9 cellular contexts compared by ENCODE assay signal in genomic region chr9:114276908-114277821, GRCh38. TPM values are rescaled to one million over a fixed set of nuclear protein-coding genes. Genes with fewer than 3 reads are reported as not detected.
A peak's percentile ranks its signal among the peaks of the same experiment; 100 is the strongest.
DNase-seq lines count a peak whose midpoint lies in the region; ATAC-seq and TF ChIP-seq lines count a peak whose summit lies in the region.
"Had no signal": no experiment of that assay in that cellular context is flagged by ENCODE, and none has a peak within 500 bp of the region (broad histone marks: within the 10 kb centered on the region; RNA-seq: fewer than 3 reads in every experiment).

No MANE protein-coding gene starts in this region.

- H3K4me2 ChIP-seq in PC-9 = peak overlapping the region; percentile 11; the same call in 1 of the 2 replicates

- no peak for TF ChIP-seq CTCF in PC-9 (conservative IDR thresholded peaks at IDR 0.05)
- no peak for TF ChIP-seq CTCF in esophagus squamous epithelium (IDR thresholded peaks at IDR 0.05)
- TF ChIP-seq CTCF in ovary (IDR thresholded peaks at IDR 0.05) = no peak

- CTCF ChIA-PET in PC-9 (lab: Charles Lee) = no interaction called here

- TF ChIP-seq EP300 in ovary (IDR thresholded peaks at IDR 0.05) = no peak

- H3K27me3 ChIP-seq in PC-9 (ENCODE audit: insufficient read depth, low read depth) (no peaks in the 10 kb centered on the region), esophagus squamous epithelium (no peaks in the 10 kb centered on the region), ovary (no peaks in the 10 kb centered on the region)
- H3K27me3 ChIP-seq: neutrophil had no signal

- H3K4me3 ChIP-seq in PC-9 (no peak overlapping the region), esophagus squamous epithelium (no peak overlapping the region), ovary (no peak overlapping the region)

- H3K79me2 ChIP-seq in PC-9 (ENCODE audit: low read depth) = no peaks in the 10 kb centered on the region

- POLR2A ChIA-PET in PC-9 (lab: Charles Lee; ENCODE audit: unreplicated experiment) = interaction anchor here (0.7 kb wide), 1 partner anchor 69 kb away, joined by 4 read pairs; no protein-coding TSS in a partner anchor

- BruUV-seq in PC-9 (replicated peaks; lab: Mats Ljungman, UMichigan) = no TSS peak

- no peaks in the 10 kb centered on the region for H3K9me3 ChIP-seq in PC-9 (ENCODE audit: insufficient read depth, low read depth)
- no peaks in the 10 kb centered on the region for H3K9me3 ChIP-seq in esophagus squamous epithelium
- no peaks in the 10 kb centered on the region for H3K9me3 ChIP-seq in ovary
- H3K9me3 ChIP-seq: neutrophil had no signal

- 44 to 52% methylated on average over 16 to 17 of the region's 18 CpGs for WGBS in esophagus squamous epithelium, 2 donors
- 70 to 79% (median 70%) methylated on average over 18 of the region's 18 CpGs for WGBS in ovary, 3 donors

- H3K27ac ChIP-seq in PC-9 (peak overlapping the region; percentile 37; the same call in 1 of the 2 replicates), esophagus squamous epithelium (peak overlapping the region in 3 of 4 donors; percentile 13 to 57 (median 36)), ovary (no peak overlapping the region)
- H3K27ac ChIP-seq: neutrophil had no signal

- ATAC-seq in GM18519 (IDR thresholded peaks at IDR 0.05; ENCODE audit: low FRiP score, unreplicated experiment) = no peak
- no peak for ATAC-seq in GM18502 (IDR thresholded peaks at IDR 0.05; ENCODE audit: poor library complexity, unreplicated experiment)

- TF ChIP-seq POLR2A in esophagus squamous epithelium (IDR thresholded peaks at IDR 0.05) (no peak), ovary (IDR thresholded peaks at IDR 0.05) (no peak)

- H4K20me1 ChIP-seq in PC-9 (ENCODE audit: insufficient read depth) = no peaks in the 10 kb centered on the region; the same call in 1 of the 2 replicates

- no peaks in the 10 kb centered on the region for H3K36me3 ChIP-seq in PC-9 (ENCODE audit: low read depth)
- no peaks in the 10 kb centered on the region for H3K36me3 ChIP-seq in esophagus squamous epithelium
- H3K36me3 ChIP-seq in ovary = no peaks in the 10 kb centered on the region
- H3K36me3 ChIP-seq: neutrophil had no signal

- H2AFZ ChIP-seq in PC-9 = no peak overlapping the region

- no peaks in the 10 kb centered on the region for H3K9me2 ChIP-seq in PC-9 (ENCODE audit: insufficient read depth)

- intact Hi-C loops in PC-9 (cut with micrococcal nuclease; ENCODE audit: unreplicated experiment) = loop anchor here (5.0 kb wide), 1 partner anchor 45 kb away; no protein-coding TSS in a partner anchor
- intact Hi-C loops in esophagus squamous epithelium (cut with DNase I) = no loop called here
- intact Hi-C loops in ovary (cut with DNase I) = no loop called here

- peak; percentile 93 for DNase-seq in Daoy (ENCODE audit: low read depth)
- peak; percentile 19 to 60 for DNase-seq in PC-9
- no peak for DNase-seq in esophagus squamous epithelium (lab: John Stamatoyannopoulos, UW)
- DNase-seq in ovary = peak; percentile 25 to 57 (median 30)
- DNase-seq in COLO829 (ENCODE audit: low spot score) = no peak
- DNase-seq in NCI-H2029 treated with DMSO at 0.1 percent for 48 hours (lab: John Stamatoyannopoulos, UW) = no peak

- peaks cover 13% of the 10 kb centered on the region; the same call in 1 of the 2 replicates for H3F3A ChIP-seq in PC-9 (ENCODE audit: insufficient read depth, low read depth)

- peaks cover 28% of the 10 kb centered on the region for H3K4me1 ChIP-seq in PC-9 (replicated peaks; ENCODE audit: insufficient read depth)
- peaks cover 4 to 59% (median 20%) of the 10 kb centered on the region in 3 donors for H3K4me1 ChIP-seq in esophagus squamous epithelium
- peaks cover 10% of the 10 kb centered on the region for H3K4me1 ChIP-seq in ovary (ENCODE audit: insufficient read depth)

RNA-seq across cellular contexts. Expression of gene ORM1, which starts 45.7 kb away (rescaled TPM):
- total RNA-seq in Daoy (2014; rRNA removed; shearing (Covaris generic)) = not detected in 2 replicates
- total RNA-seq in PC-9 (2021) = not detected in 2 replicates
- under 1 TPM in 1 of 4 donors, not detected in 3; 0.41 TPM for total RNA-seq in esophagus squamous epithelium
- 10 to 100 TPM in 1 of 7 donors, 1 to 10 TPM in 1, under 1 TPM in 2, not detected in 3; 0.30 to 11.9 (median 1.8) TPM for total RNA-seq in ovary
- polyA plus RNA-seq in ovary = 1 to 10 TPM in 1 of 2 donors, not detected in 1; 2.1 TPM

RNA-seq across cellular contexts. Expression of gene ORM2, which starts 52.5 kb away (rescaled TPM):
- total RNA-seq in Daoy (2014; rRNA removed; shearing (Covaris generic)) = not detected in 2 replicates
- total RNA-seq in PC-9 (2021) (not detected in 2 replicates), esophagus squamous epithelium (not detected), ovary (1 to 10 TPM in 1 of 7 donors, under 1 TPM in 1, not detected in 5; 0.82 to 2.6 TPM)
- polyA plus RNA-seq in ovary = under 1 TPM in 1 of 2 donors, not detected in 1; 0.52 TPM

Comparison
In these comparisons a context has a peak if more than half of its experiments do, and no peak if none do; other contexts are left out.
1. DNase-seq: peak in Daoy (single experiment), PC-9 (2 of 2) and ovary (5 of 5); none in esophagus squamous epithelium (single experiment), COLO829 (single experiment) and NCI-H2029 treated with DMSO at 0.1 percent for 48 hours (single experiment).
2. H3K27ac ChIP-seq: peak in PC-9 (single experiment) and esophagus squamous epithelium (3 of 4); none in ovary (0 of 2).